Comparison of ENCODE assay signal across 18 cellular contexts in the genomic region with DNA sequence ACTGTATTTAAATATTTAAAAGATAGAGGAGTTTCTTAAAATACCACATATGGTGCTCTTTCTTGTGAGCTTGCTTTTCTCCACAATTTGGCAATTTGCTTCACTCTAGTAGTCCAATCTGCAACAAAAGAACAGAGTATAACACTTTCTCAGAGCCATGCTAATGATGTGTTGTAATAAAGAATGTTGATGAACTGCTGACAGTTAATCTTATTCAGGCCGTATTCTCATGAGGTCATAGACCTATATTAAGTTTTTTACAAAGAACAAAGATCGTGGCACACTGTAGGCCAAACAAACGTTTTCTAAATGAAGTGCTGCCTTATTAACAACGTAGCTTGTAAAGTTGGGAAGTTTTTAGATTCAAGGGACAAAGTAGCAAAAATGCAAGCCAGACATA.
DNase-seq lines count a peak whose midpoint lies in the region; ATAC-seq, FAIRE-seq and TF ChIP-seq lines count a peak whose summit lies in the region.
"Had no signal": no experiment of that assay in that cellular context is flagged by ENCODE, and none has a peak within 500 bp of the region (broad histone marks: within the 10 kb centered on the region; RNA-seq: fewer than 3 reads in every experiment).

No MANE protein-coding gene starts in this region.

- H3K27ac ChIP-seq in heart right ventricle (peak overlapping the region in 6 of 10 donors; percentile 4 to 70 (median 55)), Peyer's patch (peak overlapping the region in 1 of 4 donors; percentile 2)
- H3K27ac ChIP-seq: BLaER1 treated with 17β-estradiol and CSF1 and Interleukin-3, amounts not matched to agents 10 nM and 100 nM had no signal

- H3K27me3 ChIP-seq in heart right ventricle (no peaks in the 10 kb centered on the region), Peyer's patch (no peaks in the 10 kb centered on the region)
- H3K27me3 ChIP-seq: BLaER1 treated with 17β-estradiol and CSF1 and Interleukin-3, amounts not matched to agents 10 nM and 100 nM had no signal

- H3K4me1 Mint-ChIP-seq in brain (peaks cover 20% of the 10 kb centered on the region), memory B cell (no peaks in the 10 kb centered on the region)
- H3K4me1 Mint-ChIP-seq: CD8-positive, alpha-beta memory T cell had no signal

- H3K9me3 Mint-ChIP-seq in brain (no peaks in the 10 kb centered on the region), memory B cell (no peaks in the 10 kb centered on the region)
- H3K9me3 Mint-ChIP-seq: CD8-positive, alpha-beta memory T cell had no signal

- peaks cover 0 to 15% (median 0%) of the 10 kb centered on the region in 9 donors for H3K4me1 ChIP-seq in heart right ventricle
- no peaks in the 10 kb centered on the region for H3K4me1 ChIP-seq in Peyer's patch
- H3K4me1 ChIP-seq: BLaER1 treated with 17β-estradiol and CSF1 and Interleukin-3, amounts not matched to agents 10 nM and 100 nM had no signal

- FAIRE-seq in D721Med (lab: Jason Lieb, UNC), result peak; percentile 44
- FAIRE-seq in H54 (lab: Jason Lieb, UNC), result no peak
- FAIRE-seq: GM12891 had no signal

- WGBS in heart right ventricle, 2 donors, result 18 to 39% methylated on average over 4 of the region's 4 CpGs

- ATAC-seq in heart right ventricle (peak; percentile 43 to 90 (median 79)), memory B cell (ENCODE audit: low read depth) (no peak), GM18519 (IDR thresholded peaks at IDR 0.05; ENCODE audit: low FRiP score, unreplicated experiment) (no peak)

- H3K36me3 ChIP-seq in heart right ventricle, result peaks cover 0 to 97% (median 26%) of the 10 kb centered on the region in 9 donors
- peaks cover 0 to 62% (median 0%) of the 10 kb centered on the region in 3 donors for H3K36me3 ChIP-seq in Peyer's patch

- H3K36me3 Mint-ChIP-seq in brain, result peaks cover 75% of the 10 kb centered on the region
- peaks cover 25% of the 10 kb centered on the region for H3K36me3 Mint-ChIP-seq in memory B cell

- TF ChIP-seq POLR2A in Peyer's patch (IDR thresholded peaks at IDR 0.05), result no peak
- TF ChIP-seq POLR2A in H54 (IDR thresholded peaks at IDR 0.05; ENCODE audit: low read depth, low read length), result no peak

- intact Hi-C loops in heart right ventricle (cut with DNase I), result no loop called here

- H3K27me3 Mint-ChIP-seq in brain (no peaks in the 10 kb centered on the region), memory B cell (no peaks in the 10 kb centered on the region)
- H3K27me3 Mint-ChIP-seq: CD8-positive, alpha-beta memory T cell had no signal

- H3K4me3 ChIP-seq in heart right ventricle (no peak overlapping the region), Peyer's patch (no peak overlapping the region)
- H3K4me3 ChIP-seq: BLaER1 treated with 17β-estradiol and CSF1 and Interleukin-3, amounts not matched to agents 10 nM and 100 nM had no signal

- peak overlapping the region; percentile 15 to 88 (median 76) for H3K27ac Mint-ChIP-seq in brain
- peak overlapping the region; percentile 31 for H3K27ac Mint-ChIP-seq in memory B cell

- TF ChIP-seq CTCF in D721Med (IDR thresholded peaks at IDR 0.05; ENCODE audit: insufficient read depth, missing control alignments) (no peak), brain (conservative IDR thresholded peaks at IDR 0.05) (no peak), heart right ventricle (IDR thresholded peaks at IDR 0.05) (no peak), Peyer's patch (IDR thresholded peaks at IDR 0.05) (no peak)

- DNase-seq in D721Med (ENCODE audit: insufficient read length, low spot score), result no peak
- no peak for DNase-seq in heart right ventricle
- DNase-seq in memory B cell (ENCODE audit: low spot score in 2 of 2), result no peak
- no peak for DNase-seq in Peyer's patch
- no peak for DNase-seq in NCI-H748 treated with DMSO at 0.1 percent for 48 hours (lab: John Stamatoyannopoulos, UW)
- no peak for DNase-seq in H54 (ENCODE audit: insufficient read length, low spot score)
- DNase-seq: CD8-positive, alpha-beta memory T cell; GF-D8; NCI-H1048; NCI-H146; NCI-H2081 treated with DMSO at 0.1 percent for 48 hours; NCI-H510A treated with DMSO at 0.1 percent for 48 hours; SHP77; SK-N-SH had no signal

- H3K9me3 ChIP-seq in heart right ventricle (no peaks in the 10 kb centered on the region), Peyer's patch (no peaks in the 10 kb centered on the region)
- H3K9me3 ChIP-seq: BLaER1 treated with 17β-estradiol and CSF1 and Interleukin-3, amounts not matched to agents 10 nM and 100 nM; SK-N-SH had no signal

- peak overlapping the region in 1 of 5 experiments; percentile 25 for H3K4me3 Mint-ChIP-seq in brain
- H3K4me3 Mint-ChIP-seq in memory B cell, result no peak overlapping the region
- H3K4me3 Mint-ChIP-seq: CD8-positive, alpha-beta memory T cell had no signal

Comparison
In these comparisons a context has a peak if more than half of its experiments do, and no peak if none do; other contexts are left out.
1. ATAC-seq: peak in heart right ventricle (8 of 8); none in memory B cell (single experiment) and GM18519 (single experiment).